Comparison of ENCODE assay signal across 8 cellular contexts in the genomic region with DNA sequence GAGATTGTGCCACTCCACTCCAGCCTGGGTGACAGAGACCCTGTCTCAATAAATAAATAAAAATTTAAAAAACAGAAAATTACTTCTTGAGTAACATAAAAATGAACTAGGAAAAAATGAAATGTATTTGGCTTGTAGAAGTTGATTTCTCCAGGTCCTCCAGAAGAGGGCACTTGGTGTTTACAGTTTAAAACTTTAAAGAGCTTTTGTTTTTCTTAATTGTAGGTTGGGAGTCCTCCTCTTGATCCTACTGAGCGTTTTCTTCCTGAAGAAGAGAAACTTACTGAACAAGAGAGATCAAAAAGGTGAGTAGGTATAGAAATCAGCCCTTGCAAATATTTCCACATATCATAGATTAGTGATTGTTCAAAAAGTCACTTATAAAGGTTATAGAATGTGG. TPM values are rescaled to one million over a fixed set of nuclear protein-coding genes. Genes with fewer than 3 reads are reported as not detected.
A peak's percentile ranks its signal among the peaks of the same experiment; 100 is the strongest.
DNase-seq lines count a peak whose midpoint lies in the region; ATAC-seq, FAIRE-seq and TF ChIP-seq lines count a peak whose summit lies in the region.

No MANE protein-coding gene starts in this region.

- peak in 1 of 2 donors; percentile 57 for ATAC-seq in lower lobe of right lung

- no peaks in the 10 kb centered on the region for H3K4me1 ChIP-seq in lower lobe of right lung

- intact Hi-C loops in lower lobe of right lung (cut with DNase I) = loop anchor here (10.0 kb wide), 1 partner anchor 90 kb away; no protein-coding TSS in a partner anchor

- H3K4me3 ChIP-seq in GM06990 (replicated peaks; ENCODE audit: low read depth, low read length) = no peak overlapping the region
- no peak overlapping the region for H3K4me3 ChIP-seq in bronchial epithelial cell (ENCODE audit: low read depth, low read length)
- H3K4me3 ChIP-seq in lower lobe of right lung = no peak overlapping the region

- no peak for DNase-seq in GM06990 (ENCODE audit: extremely low read depth, insufficient read length)
- DNase-seq in MV-4-11 (lab: John Stamatoyannopoulos, UW) = peak; percentile 79
- DNase-seq in bronchial epithelial cell (ENCODE audit: low read depth) = peak; percentile 45
- DNase-seq in lower lobe of right lung = no peak
- DNase-seq in NCI-H146 (lab: John Stamatoyannopoulos, UW) = no peak
- DNase-seq in activated naive CD4-positive, alpha-beta T cell treated with anti-CD3 and anti-CD28 coated beads, Interleukin-2, amount 50 U/mL, for 16 hours = no peak
- DNase-seq in 8988T = no peak
- DNase-seq in NCI-H446 (lab: John Stamatoyannopoulos, UW) = no peak

- TF ChIP-seq CTCF in GM06990 (IDR thresholded peaks at IDR 0.05; ENCODE audit: insufficient read depth, low read length, poor library complexity, severe bottlenecking) = peak; percentile 52
- TF ChIP-seq CTCF in bronchial epithelial cell (IDR thresholded peaks at IDR 0.05; ENCODE audit: insufficient read depth, low read length, severe bottlenecking) = peak; percentile 26
- peak; percentile 57 for TF ChIP-seq CTCF in lower lobe of right lung (IDR thresholded peaks at IDR 0.05)

- no peak overlapping the region for H3K27ac ChIP-seq in lower lobe of right lung

- H3K36me3 ChIP-seq in GM06990 (ENCODE audit: control insufficient read depth, insufficient read depth, low read length) = no peaks in the 10 kb centered on the region; the same call in 1 of the 2 replicates
- peaks cover 1% of the 10 kb centered on the region for H3K36me3 ChIP-seq in bronchial epithelial cell (ENCODE audit: control insufficient read depth, insufficient read depth, low read length)
- peaks cover 63% of the 10 kb centered on the region for H3K36me3 ChIP-seq in lower lobe of right lung

- FAIRE-seq in bronchial epithelial cell (lab: Jason Lieb, UNC) = no peak

- H3K27me3 ChIP-seq in GM06990 (replicated peaks; ENCODE audit: control insufficient read depth, insufficient read depth, low read length) = no peaks in the 10 kb centered on the region
- H3K27me3 ChIP-seq in bronchial epithelial cell (ENCODE audit: control insufficient read depth, insufficient read depth, low read length) = no peaks in the 10 kb centered on the region
- no peaks in the 10 kb centered on the region for H3K27me3 ChIP-seq in lower lobe of right lung (ENCODE audit: low read depth)

- no peaks in the 10 kb centered on the region for H3K9me3 ChIP-seq in lower lobe of right lung

RNA-seq across cellular contexts. Expression of a gene that starts 16.2 kb away (rescaled TPM):
- 11.8 and 18.6 TPM in 2 replicates for total RNA-seq in bronchial epithelial cell
- 20.6 TPM for total RNA-seq in lower lobe of right lung

RNA-seq across cellular contexts. Expression of a gene that starts 48.9 kb away (rescaled TPM):
- total RNA-seq in bronchial epithelial cell (148 and 193 TPM in 2 replicates), lower lobe of right lung (43.4 TPM)

Comparison
In these comparisons a context has a peak if more than half of its experiments do, and no peak if none do; other contexts are left out.
1. DNase-seq: peak in MV-4-11 (single experiment) and bronchial epithelial cell (single experiment); none in GM06990 (single experiment), lower lobe of right lung (single experiment), NCI-H146 (single experiment), activated naive CD4-positive, alpha-beta T cell treated with anti-CD3 and anti-CD28 coated beads, Interleukin-2, amount 50 U/mL, for 16 hours (single experiment), 8988T (single experiment) and NCI-H446 (0 of 2).
2. Peak in every context shown above with its lines, with median percentiles within 50 percentile points of each other: CTCF ChIP-seq.